Comparison of ENCODE assay signal across 2 cellular contexts in the genomic region with DNA sequence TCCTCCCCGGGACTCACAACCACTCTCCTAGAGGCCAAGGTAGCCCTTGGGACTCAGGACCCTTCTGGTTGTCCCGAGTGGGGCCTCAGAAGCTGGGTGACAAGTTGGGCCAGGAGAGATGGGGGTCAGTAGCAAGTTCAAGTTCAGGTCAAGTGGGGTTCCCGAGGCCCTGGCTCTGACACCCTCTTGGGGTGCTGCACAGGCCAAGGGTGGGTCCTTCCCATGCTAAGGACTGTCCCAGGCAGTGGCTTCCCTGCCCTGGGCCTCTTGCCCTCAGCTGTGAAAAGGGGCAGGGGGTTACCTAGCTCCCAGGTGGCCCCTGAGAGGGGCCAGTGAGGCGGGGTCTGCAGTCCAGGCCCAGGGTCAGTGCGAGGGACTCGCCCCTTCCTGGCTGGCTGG.
TF ChIP-seq lines count a peak whose summit lies in the region.

No MANE protein-coding gene starts in this region.

TF ChIP-seq in IMR-90, 13 proteins besides CTCF, POLR2A, EP300 and RAD21:
- TF ChIP-seq BHLHE40 (IDR thresholded peaks at IDR 0.05; ENCODE audit: low read depth, low read length) (no peak), NFE2L2 (IDR thresholded peaks at IDR 0.05; ENCODE audit: low read depth, low read length) (no peak), MXI1 (IDR thresholded peaks at IDR 0.05; ENCODE audit: borderline replicate concordance, low read depth, low read length) (no peak), MAFK (IDR thresholded peaks at IDR 0.05; ENCODE audit: low read depth, low read length) (no peak), RFX5 (IDR thresholded peaks at IDR 0.05; ENCODE audit: low read depth, low read length) (no peak), RCOR1 (IDR thresholded peaks at IDR 0.05; ENCODE audit: insufficient replicate concordance, low read length) (no peak), SMC3 (IDR thresholded peaks at IDR 0.05; ENCODE audit: low read depth, low read length) (no peak), MAZ (IDR thresholded peaks at IDR 0.05; ENCODE audit: borderline replicate concordance, low read depth, low read length) (no peak), FOS (IDR thresholded peaks at IDR 0.05; ENCODE audit: low read depth, low read length) (no peak), CEBPB (IDR thresholded peaks at IDR 0.05; ENCODE audit: low read depth, low read length) (no peak), CHD1 (IDR thresholded peaks at IDR 0.05; ENCODE audit: low read depth, low read length) (no peak)
- TF ChIP-seq, protein P1, sequence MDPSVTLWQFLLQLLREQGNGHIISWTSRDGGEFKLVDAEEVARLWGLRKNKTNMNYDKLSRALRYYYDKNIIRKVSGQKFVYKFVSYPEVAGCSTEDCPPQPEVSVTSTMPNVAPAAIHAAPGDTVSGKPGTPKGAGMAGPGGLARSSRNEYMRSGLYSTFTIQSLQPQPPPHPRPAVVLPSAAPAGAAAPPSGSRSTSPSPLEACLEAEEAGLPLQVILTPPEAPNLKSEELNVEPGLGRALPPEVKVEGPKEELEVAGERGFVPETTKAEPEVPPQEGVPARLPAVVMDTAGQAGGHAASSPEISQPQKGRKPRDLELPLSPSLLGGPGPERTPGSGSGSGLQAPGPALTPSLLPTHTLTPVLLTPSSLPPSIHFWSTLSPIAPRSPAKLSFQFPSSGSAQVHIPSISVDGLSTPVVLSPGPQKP (IDR thresholded peaks at IDR 0.05; ENCODE audit: borderline replicate concordance, low read depth, low read length): no peak
- TF ChIP-seq, protein P2, sequence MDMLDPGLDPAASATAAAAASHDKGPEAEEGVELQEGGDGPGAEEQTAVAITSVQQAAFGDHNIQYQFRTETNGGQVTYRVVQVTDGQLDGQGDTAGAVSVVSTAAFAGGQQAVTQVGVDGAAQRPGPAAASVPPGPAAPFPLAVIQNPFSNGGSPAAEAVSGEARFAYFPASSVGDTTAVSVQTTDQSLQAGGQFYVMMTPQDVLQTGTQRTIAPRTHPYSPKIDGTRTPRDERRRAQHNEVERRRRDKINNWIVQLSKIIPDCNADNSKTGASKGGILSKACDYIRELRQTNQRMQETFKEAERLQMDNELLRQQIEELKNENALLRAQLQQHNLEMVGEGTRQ (IDR thresholded peaks at IDR 0.05; ENCODE audit: low read depth, low read length): no peak

TF ChIP-seq in GM12878, 131 proteins besides CTCF, POLR2A, EP300 and RAD21:
- TF ChIP-seq PAX5 (IDR thresholded peaks at IDR 0.05; ENCODE audit: borderline replicate concordance, low read depth, low read length) (no peak), SREBF2 (IDR thresholded peaks at IDR 0.05; ENCODE audit: low read length) (no peak), CEBPB (IDR thresholded peaks at IDR 0.05; ENCODE audit: borderline replicate concordance in 1 of 2, low read depth in 2 of 2, low read length in 2 of 2) (no peak), BMI1 (IDR thresholded peaks at IDR 0.05; ENCODE audit: borderline replicate concordance) (no peak), CREB1 (IDR thresholded peaks at IDR 0.05; ENCODE audit: low read depth) (no peak), YY1 (IDR thresholded peaks at IDR 0.05; ENCODE audit: low read depth, low read length) (no peak), SPI1 (IDR thresholded peaks at IDR 0.05; ENCODE audit: borderline replicate concordance, insufficient read depth, low read depth, low read length) (no peak), WRNIP1 (IDR thresholded peaks at IDR 0.05; ENCODE audit: borderline replicate concordance, low read depth, low read length) (no peak), SMARCA5 (IDR thresholded peaks at IDR 0.05) (no peak), NR2C1 (IDR thresholded peaks at IDR 0.05) (no peak), TARDBP (IDR thresholded peaks at IDR 0.05; ENCODE audit: borderline replicate concordance) (no peak), ZNF274 (IDR thresholded peaks at IDR 0.05; ENCODE audit: insufficient read depth, insufficient read length) (no peak), ZNF622 (IDR thresholded peaks at IDR 0.05) (no peak), FOS (IDR thresholded peaks at IDR 0.05; ENCODE audit: borderline replicate concordance, extremely low read depth, insufficient read length) (no peak), TBL1XR1 (IDR thresholded peaks at IDR 0.05; ENCODE audit: low read depth, low read length) (no peak), PML (IDR thresholded peaks at IDR 0.05; ENCODE audit: low read length) (no peak), FOXM1 (IDR thresholded peaks at IDR 0.05; ENCODE audit: low read depth, low read length) (no peak)
- TF ChIP-seq, protein P3, sequence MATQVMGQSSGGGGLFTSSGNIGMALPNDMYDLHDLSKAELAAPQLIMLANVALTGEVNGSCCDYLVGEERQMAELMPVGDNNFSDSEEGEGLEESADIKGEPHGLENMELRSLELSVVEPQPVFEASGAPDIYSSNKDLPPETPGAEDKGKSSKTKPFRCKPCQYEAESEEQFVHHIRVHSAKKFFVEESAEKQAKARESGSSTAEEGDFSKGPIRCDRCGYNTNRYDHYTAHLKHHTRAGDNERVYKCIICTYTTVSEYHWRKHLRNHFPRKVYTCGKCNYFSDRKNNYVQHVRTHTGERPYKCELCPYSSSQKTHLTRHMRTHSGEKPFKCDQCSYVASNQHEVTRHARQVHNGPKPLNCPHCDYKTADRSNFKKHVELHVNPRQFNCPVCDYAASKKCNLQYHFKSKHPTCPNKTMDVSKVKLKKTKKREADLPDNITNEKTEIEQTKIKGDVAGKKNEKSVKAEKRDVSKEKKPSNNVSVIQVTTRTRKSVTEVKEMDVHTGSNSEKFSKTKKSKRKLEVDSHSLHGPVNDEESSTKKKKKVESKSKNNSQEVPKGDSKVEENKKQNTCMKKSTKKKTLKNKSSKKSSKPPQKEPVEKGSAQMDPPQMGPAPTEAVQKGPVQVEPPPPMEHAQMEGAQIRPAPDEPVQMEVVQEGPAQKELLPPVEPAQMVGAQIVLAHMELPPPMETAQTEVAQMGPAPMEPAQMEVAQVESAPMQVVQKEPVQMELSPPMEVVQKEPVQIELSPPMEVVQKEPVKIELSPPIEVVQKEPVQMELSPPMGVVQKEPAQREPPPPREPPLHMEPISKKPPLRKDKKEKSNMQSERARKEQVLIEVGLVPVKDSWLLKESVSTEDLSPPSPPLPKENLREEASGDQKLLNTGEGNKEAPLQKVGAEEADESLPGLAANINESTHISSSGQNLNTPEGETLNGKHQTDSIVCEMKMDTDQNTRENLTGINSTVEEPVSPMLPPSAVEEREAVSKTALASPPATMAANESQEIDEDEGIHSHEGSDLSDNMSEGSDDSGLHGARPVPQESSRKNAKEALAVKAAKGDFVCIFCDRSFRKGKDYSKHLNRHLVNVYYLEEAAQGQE (IDR thresholded peaks at IDR 0.05; ENCODE audit: low read depth, low read length): no peak
- TF ChIP-seq, protein P4, sequence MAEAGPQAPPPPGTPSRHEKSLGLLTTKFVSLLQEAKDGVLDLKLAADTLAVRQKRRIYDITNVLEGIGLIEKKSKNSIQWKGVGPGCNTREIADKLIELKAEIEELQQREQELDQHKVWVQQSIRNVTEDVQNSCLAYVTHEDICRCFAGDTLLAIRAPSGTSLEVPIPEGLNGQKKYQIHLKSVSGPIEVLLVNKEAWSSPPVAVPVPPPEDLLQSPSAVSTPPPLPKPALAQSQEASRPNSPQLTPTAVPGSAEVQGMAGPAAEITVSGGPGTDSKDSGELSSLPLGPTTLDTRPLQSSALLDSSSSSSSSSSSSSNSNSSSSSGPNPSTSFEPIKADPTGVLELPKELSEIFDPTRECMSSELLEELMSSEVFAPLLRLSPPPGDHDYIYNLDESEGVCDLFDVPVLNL (IDR thresholded peaks at IDR 0.05; ENCODE audit: low read depth, low read length): no peak
- TF ChIP-seq, protein P5, sequence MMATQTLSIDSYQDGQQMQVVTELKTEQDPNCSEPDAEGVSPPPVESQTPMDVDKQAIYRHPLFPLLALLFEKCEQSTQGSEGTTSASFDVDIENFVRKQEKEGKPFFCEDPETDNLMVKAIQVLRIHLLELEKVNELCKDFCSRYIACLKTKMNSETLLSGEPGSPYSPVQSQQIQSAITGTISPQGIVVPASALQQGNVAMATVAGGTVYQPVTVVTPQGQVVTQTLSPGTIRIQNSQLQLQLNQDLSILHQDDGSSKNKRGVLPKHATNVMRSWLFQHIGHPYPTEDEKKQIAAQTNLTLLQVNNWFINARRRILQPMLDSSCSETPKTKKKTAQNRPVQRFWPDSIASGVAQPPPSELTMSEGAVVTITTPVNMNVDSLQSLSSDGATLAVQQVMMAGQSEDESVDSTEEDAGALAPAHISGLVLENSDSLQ (IDR thresholded peaks at IDR 0.05): no peak
